8 cellular contexts compared by ENCODE assay signal in the genomic region with DNA sequence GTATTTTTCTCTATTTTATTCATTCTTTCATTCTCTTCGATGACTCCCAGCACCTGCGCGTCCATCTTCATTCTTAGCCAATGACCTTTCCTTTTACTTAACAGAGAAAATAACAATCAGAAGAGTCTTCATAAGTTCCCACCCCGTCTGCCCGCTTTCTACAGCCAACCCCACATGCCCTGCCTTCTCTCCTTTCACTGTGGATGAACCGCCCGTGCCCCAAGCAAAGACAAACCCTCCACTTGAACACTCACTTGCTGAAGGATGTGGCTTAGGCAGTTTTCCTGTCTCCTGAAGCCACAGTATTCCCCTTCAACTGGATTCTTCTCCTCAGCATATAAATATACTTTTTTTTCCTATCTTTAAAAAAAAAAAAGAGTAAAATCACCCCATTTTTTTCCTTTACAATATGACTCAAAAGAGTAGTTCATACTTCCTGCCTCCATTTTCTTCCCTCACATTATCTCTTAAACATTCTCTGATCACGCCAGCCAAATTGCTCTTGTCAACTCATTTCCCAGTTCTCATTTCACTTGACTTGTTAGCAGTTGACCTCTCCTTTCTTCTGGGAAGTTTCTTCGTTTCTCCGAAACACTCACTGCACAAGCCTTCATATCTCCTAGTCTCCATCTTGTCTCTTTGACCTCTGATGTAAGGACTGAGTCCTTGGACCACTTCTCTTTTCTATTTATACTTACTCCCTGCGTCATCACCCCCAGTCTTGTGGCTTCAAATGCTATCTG. TPM values are rescaled to one million over a fixed set of nuclear protein-coding genes. Genes with fewer than 3 reads are reported as not detected.
DNase-seq lines count a peak whose midpoint lies in the region; ATAC-seq and TF ChIP-seq lines count a peak whose summit lies in the region.

No MANE protein-coding gene starts in this region.

- peaks cover 10% of the 10 kb centered on the region for H3K4me1 Mint-ChIP-seq in HFFc6 (ENCODE audit: low read depth)

- H3K27ac Mint-ChIP-seq in HFFc6: no peak overlapping the region

- TF ChIP-seq CTCF in NB4 (IDR thresholded peaks at IDR 0.05; ENCODE audit: low read depth, low read length): no peak
- TF ChIP-seq CTCF in HFFc6 (IDR thresholded peaks at IDR 0.05): no peak

- no peak overlapping the region for H3K4me3 Mint-ChIP-seq in HFFc6

- peak; percentile 62 for TF ChIP-seq POLR2A in NB4 (IDR thresholded peaks at IDR 0.05; ENCODE audit: extremely low read depth, insufficient read length)

- peaks cover 2% of the 10 kb centered on the region; the same call in 1 of the 2 replicates for H3K27me3 Mint-ChIP-seq in HFFc6 (ENCODE audit: insufficient read depth)

- ATAC-seq in GM18519 (IDR thresholded peaks at IDR 0.05; ENCODE audit: low FRiP score, unreplicated experiment) (peak; percentile 88), HG02642 (IDR thresholded peaks at IDR 0.05; ENCODE audit: poor library complexity, unreplicated experiment) (peak; percentile 91)

- H3K4me3 ChIP-seq in NB4 (ENCODE audit: low read depth, low read length): peak overlapping the region; percentile 72

- no peaks in the 10 kb centered on the region for H3K9me3 Mint-ChIP-seq in HFFc6

- DNase-seq in NB4 (ENCODE audit: low read depth) (peak; percentile 87), medulla oblongata (ENCODE audit: extremely low spot score) (peak; percentile 70), cerebellum (ENCODE audit: low spot score) (no peak), HFFc6 (no peak)
- no peak for DNase-seq in activated CD4-positive, CD25-positive, alpha-beta regulatory T cell treated with anti-CD3 and anti-CD28 coated beads, Interleukin-2, amount 50 U/mL, for 72 hours
- no peak for DNase-seq in activated naive CD4-positive, alpha-beta T cell (lab: John Stamatoyannopoulos, UW)

- no peaks in the 10 kb centered on the region for H3K36me3 Mint-ChIP-seq in HFFc6 (ENCODE audit: low read depth)

RNA-seq across cellular contexts. Expression of a gene that starts 11.1 kb away (rescaled TPM):
- 7.7 TPM for total RNA-seq in cerebellum
- total RNA-seq in HFFc6 (2021; fragmentation: NEBNext Ultra II Directional; extraction: Animal tissue kit (Norgen Biotek cat#: 25700)): under 1 TPM; 0.19 to 0.68 (median 0.40) TPM

RNA-seq across cellular contexts. Expression of a gene that starts 27.5 kb away (rescaled TPM):
- total RNA-seq in cerebellum: 39.0 TPM
- total RNA-seq in HFFc6 (2021; fragmentation: NEBNext Ultra II Directional; extraction: Animal tissue kit (Norgen Biotek cat#: 25700)): 10 to 100 TPM; 11.5 to 17.0 (median 14.6) TPM

Comparison
In these comparisons a context has a peak if more than half of its experiments do, and no peak if none do; other contexts are left out.
1. DNase-seq: peak in NB4 (single experiment) and medulla oblongata (single experiment); none in activated CD4-positive, CD25-positive, alpha-beta regulatory T cell treated with anti-CD3 and anti-CD28 coated beads, Interleukin-2, amount 50 U/mL, for 72 hours (single experiment), activated naive CD4-positive, alpha-beta T cell (0 of 4), cerebellum (single experiment) and HFFc6 (single experiment).